Comparison of ENCODE assay signal across 12 cellular contexts in the genomic region with DNA sequence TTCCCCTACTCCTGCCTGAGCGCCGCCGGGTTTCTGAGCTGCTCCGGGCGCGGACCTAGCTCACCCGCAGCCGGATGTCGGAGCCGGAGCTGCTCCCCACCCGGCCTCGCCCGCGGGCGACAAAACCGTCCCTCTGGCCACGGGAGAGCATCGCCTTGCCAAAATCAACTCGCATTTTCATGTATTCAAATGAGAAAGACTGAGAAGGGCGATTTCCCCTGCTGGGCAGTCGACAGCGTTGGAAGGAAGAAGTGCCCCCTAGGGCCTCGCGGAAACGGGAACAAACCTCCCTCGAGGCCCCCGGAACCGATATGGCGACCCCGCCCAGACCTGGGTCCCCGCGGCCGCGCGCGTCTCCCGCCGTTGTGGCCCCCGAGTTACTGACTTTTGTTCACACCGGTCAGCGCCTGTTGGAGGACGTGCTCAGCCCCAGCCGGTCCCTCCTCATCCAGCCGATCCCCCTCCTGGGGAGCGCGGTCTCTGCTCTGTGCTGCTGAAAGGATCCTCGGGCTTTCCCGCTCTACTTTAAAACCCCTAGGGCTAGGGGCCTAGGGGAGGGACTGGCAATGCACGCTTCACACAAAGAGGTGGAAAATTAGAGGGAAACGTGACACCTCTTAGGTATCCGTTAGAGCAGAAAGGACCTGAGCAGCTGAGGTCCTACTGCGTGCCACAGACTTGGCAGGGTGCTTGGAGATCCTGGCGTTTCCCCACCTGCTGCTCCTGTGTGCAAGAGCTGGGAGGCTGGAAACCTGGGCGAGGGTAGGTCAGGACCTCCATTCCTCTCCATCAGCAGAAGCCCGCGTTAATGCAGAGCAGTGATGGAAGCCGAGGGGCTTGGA. TPM values are rescaled to one million over a fixed set of nuclear protein-coding genes. Genes with fewer than 3 reads are reported as not detected.
DNase-seq lines count a peak whose midpoint lies in the region; ATAC-seq lines count a peak whose summit lies in the region.
"Had no signal": no experiment of that assay in that cellular context is flagged by ENCODE, and none has a peak within 500 bp of the region (broad histone marks: within the 10 kb centered on the region; RNA-seq: fewer than 3 reads in every experiment).

No MANE protein-coding gene starts in this region.

- CTCF ChIA-PET in activated CD8-positive, alpha-beta memory T cell treated with anti-CD3 and anti-CD28 coated beads, Interleukin-2, amount 10 ng/mL, durations not matched to agents 7 days and 5 days (lab: Charles Lee): interaction anchor here (1.1 kb wide), 1 partner anchor 15 kb away, joined by 3 read pairs; no protein-coding TSS in a partner anchor

- peak overlapping the region; percentile 76 for H3K4me2 ChIP-seq in neuronal stem cell (ENCODE audit: insufficient read depth, low read length, poor library complexity, severe bottlenecking)

- H2BK5ac ChIP-seq in neuronal stem cell (ENCODE audit: low read length): no peak overlapping the region

- WGBS in neuronal stem cell (ENCODE audit: extremely low coverage in 2 of 2, insufficient read length in 2 of 2, insufficient replicate concordance in 1 of 2), 2 donors: no CpG with 5 or more reads among the region's 57 CpGs

- H2BK15ac ChIP-seq in neuronal stem cell (ENCODE audit: low read length): no peak overlapping the region

- H3K4me1 ChIP-seq in neuronal stem cell (ENCODE audit: control insufficient read depth in 2 of 2, insufficient read depth in 1 of 2, low read depth in 1 of 2, low read length in 2 of 2): peaks cover 4 to 9% of the 10 kb centered on the region in 2 donors

- H3K18ac ChIP-seq in neuronal stem cell (ENCODE audit: low read length): peak overlapping the region; percentile 78

- no peak overlapping the region for H4K91ac ChIP-seq in neuronal stem cell (ENCODE audit: low read depth, low read length, poor library complexity)

- H2BK12ac ChIP-seq in neuronal stem cell (ENCODE audit: low read length): no peak overlapping the region

- H4K8ac ChIP-seq in neuronal stem cell (ENCODE audit: low read depth, low read length): no peak overlapping the region

- DNase-seq in DMS79 treated with DMSO at 0.1 percent for 48 hours (lab: John Stamatoyannopoulos, UW): peak; percentile 81
- DNase-seq in NCI-H2081 treated with DMSO at 0.1 percent for 48 hours (lab: John Stamatoyannopoulos, UW): peak; percentile 74
- DNase-seq in ecto neural progenitor cell (ENCODE audit: low spot score): peak; percentile 71
- DNase-seq in neuronal stem cell (ENCODE audit: low spot score): no peak
- no peak for DNase-seq in activated CD8-positive, alpha-beta memory T cell treated with anti-CD3 and anti-CD28 coated beads, Interleukin-2, amount 10 ng/mL, durations not matched to agents 7 days and 5 days
- DNase-seq in left lobe of liver (ENCODE audit: low spot score): no peak
- DNase-seq: KBM-7 had no signal

- no peaks in the 10 kb centered on the region for H3K9me3 Mint-ChIP-seq in activated CD8-positive, alpha-beta memory T cell treated with anti-CD3 and anti-CD28 coated beads, Interleukin-2, amount 10 ng/mL, durations not matched to agents 7 days and 5 days (ENCODE audit: low read depth)

- no peak overlapping the region for H3K14ac ChIP-seq in neuronal stem cell (ENCODE audit: low read length)

- ATAC-seq in GM18519 (IDR thresholded peaks at IDR 0.05; ENCODE audit: low FRiP score, unreplicated experiment): no peak
- no peak for ATAC-seq in activated CD8-positive, alpha-beta memory T cell treated with anti-CD3 and anti-CD28 coated beads, Interleukin-2, amount 10 ng/mL, durations not matched to agents 7 days and 5 days
- ATAC-seq in HG03280 (IDR thresholded peaks at IDR 0.05; ENCODE audit: unreplicated experiment): no peak
- no peak for ATAC-seq in left lobe of liver
- ATAC-seq: HCT116 had no signal

- H3K4ac ChIP-seq in neuronal stem cell (ENCODE audit: low read length): no peak overlapping the region

- peak overlapping the region; percentile 16 for H2BK120ac ChIP-seq in neuronal stem cell (ENCODE audit: low read depth, low read length)

- H3K4me3 Mint-ChIP-seq in activated CD8-positive, alpha-beta memory T cell treated with anti-CD3 and anti-CD28 coated beads, Interleukin-2, amount 10 ng/mL, durations not matched to agents 7 days and 5 days: no peak overlapping the region

- peaks cover 75% of the 10 kb centered on the region for H3K27me3 Mint-ChIP-seq in activated CD8-positive, alpha-beta memory T cell treated with anti-CD3 and anti-CD28 coated beads, Interleukin-2, amount 10 ng/mL, durations not matched to agents 7 days and 5 days

- peaks cover 27 to 98% (median 86%) of the 10 kb centered on the region in 3 experiments for H3K27me3 ChIP-seq in neuronal stem cell (ENCODE audit: control insufficient read depth in 3 of 3, insufficient read depth in 3 of 3, low read depth in 1 of 3, low read length in 3 of 3)

- H3K36me3 ChIP-seq in neuronal stem cell (replicated peaks in 1 of 2; ENCODE audit: control insufficient read depth in 2 of 2, insufficient read depth in 2 of 2, low read length in 2 of 2): no peaks in the 10 kb centered on the region

- no peak overlapping the region for H3K27ac Mint-ChIP-seq in activated CD8-positive, alpha-beta memory T cell treated with anti-CD3 and anti-CD28 coated beads, Interleukin-2, amount 10 ng/mL, durations not matched to agents 7 days and 5 days

- no peak overlapping the region for H3K27ac ChIP-seq in neuronal stem cell (replicated peaks; ENCODE audit: low read length)

- peaks cover 5% of the 10 kb centered on the region for H3K36me3 Mint-ChIP-seq in activated CD8-positive, alpha-beta memory T cell treated with anti-CD3 and anti-CD28 coated beads, Interleukin-2, amount 10 ng/mL, durations not matched to agents 7 days and 5 days

- H3K9ac ChIP-seq in neuronal stem cell (ENCODE audit: low read depth, low read length, poor library complexity): peak overlapping the region; percentile 80

- peaks cover 8% of the 10 kb centered on the region for H3K4me1 Mint-ChIP-seq in activated CD8-positive, alpha-beta memory T cell treated with anti-CD3 and anti-CD28 coated beads, Interleukin-2, amount 10 ng/mL, durations not matched to agents 7 days and 5 days

- peak overlapping the region; percentile 57 for H2AK5ac ChIP-seq in neuronal stem cell (ENCODE audit: low read depth, low read length)

- peak overlapping the region; percentile 35 to 68 for H3K4me3 ChIP-seq in neuronal stem cell (ENCODE audit: low read length in 2 of 2)

- peak overlapping the region; percentile 93 for H2AFZ ChIP-seq in neuronal stem cell (ENCODE audit: low read length)

- H3K79me1 ChIP-seq in neuronal stem cell (ENCODE audit: low read depth, low read length): peaks cover 1% of the 10 kb centered on the region

- H3K23ac ChIP-seq in neuronal stem cell (ENCODE audit: low read depth, low read length, poor library complexity): peak overlapping the region; percentile 67

- H3K9me3 ChIP-seq in neuronal stem cell (replicated peaks in 1 of 2; ENCODE audit: control insufficient read depth in 2 of 2, insufficient read depth in 1 of 2, low read depth in 1 of 2, low read length in 2 of 2): peaks cover 3 to 5% of the 10 kb centered on the region in 2 donors

RNA-seq across cellular contexts. Expression of a gene that starts 4.3 kb away (rescaled TPM):
- 0.04 TPM for polyA plus RNA-seq in neuronal stem cell (2013, experiment 1 of 2)
- polyA plus RNA-seq in neuronal stem cell (2013, experiment 2 of 2): 0.01 TPM
- not detected for total RNA-seq in activated CD8-positive, alpha-beta memory T cell treated with anti-CD3 and anti-CD28 coated beads, Interleukin-2, amount 10 ng/mL, durations not matched to agents 7 days and 5 days
- 5.0 TPM for total RNA-seq in left lobe of liver
- total RNA-seq: lung microvascular endothelial cell; T-helper 2 cell treated with Interferon-gamma antibody and Interleukin-4, amounts not matched to agents 100 ng/mL and 5 ng/mL, for 36 hours had no signal

RNA-seq across cellular contexts. Expression of a gene that starts 4.7 kb away (rescaled TPM):
- 0.08 TPM for polyA plus RNA-seq in neuronal stem cell (2013, experiment 1 of 2)
- polyA plus RNA-seq in neuronal stem cell (2013, experiment 2 of 2): 0.11 TPM
- not detected for total RNA-seq in activated CD8-positive, alpha-beta memory T cell treated with anti-CD3 and anti-CD28 coated beads, Interleukin-2, amount 10 ng/mL, durations not matched to agents 7 days and 5 days
- total RNA-seq in left lobe of liver: 36.6 TPM
- total RNA-seq: lung microvascular endothelial cell; T-helper 2 cell treated with Interferon-gamma antibody and Interleukin-4, amounts not matched to agents 100 ng/mL and 5 ng/mL, for 36 hours had no signal

Comparison
In these comparisons a context has a peak if more than half of its experiments do, and no peak if none do; other contexts are left out.
1. DNase-seq: peak in DMS79 treated with DMSO at 0.1 percent for 48 hours (single experiment), NCI-H2081 treated with DMSO at 0.1 percent for 48 hours (single experiment) and ecto neural progenitor cell (single experiment); none in neuronal stem cell (single experiment), activated CD8-positive, alpha-beta memory T cell treated with anti-CD3 and anti-CD28 coated beads, Interleukin-2, amount 10 ng/mL, durations not matched to agents 7 days and 5 days (single experiment) and left lobe of liver (single experiment).
2. RNA of a gene that starts 4.7 kb away (total RNA-seq): 36.6 TPM in left lobe of liver (single experiment); not detected in activated CD8-positive, alpha-beta memory T cell treated with anti-CD3 and anti-CD28 coated beads, Interleukin-2, amount 10 ng/mL, durations not matched to agents 7 days and 5 days; every median in the first group is over 10 times any median in the second.